2 cellular contexts compared by ENCODE assay signal in the genomic region with DNA sequence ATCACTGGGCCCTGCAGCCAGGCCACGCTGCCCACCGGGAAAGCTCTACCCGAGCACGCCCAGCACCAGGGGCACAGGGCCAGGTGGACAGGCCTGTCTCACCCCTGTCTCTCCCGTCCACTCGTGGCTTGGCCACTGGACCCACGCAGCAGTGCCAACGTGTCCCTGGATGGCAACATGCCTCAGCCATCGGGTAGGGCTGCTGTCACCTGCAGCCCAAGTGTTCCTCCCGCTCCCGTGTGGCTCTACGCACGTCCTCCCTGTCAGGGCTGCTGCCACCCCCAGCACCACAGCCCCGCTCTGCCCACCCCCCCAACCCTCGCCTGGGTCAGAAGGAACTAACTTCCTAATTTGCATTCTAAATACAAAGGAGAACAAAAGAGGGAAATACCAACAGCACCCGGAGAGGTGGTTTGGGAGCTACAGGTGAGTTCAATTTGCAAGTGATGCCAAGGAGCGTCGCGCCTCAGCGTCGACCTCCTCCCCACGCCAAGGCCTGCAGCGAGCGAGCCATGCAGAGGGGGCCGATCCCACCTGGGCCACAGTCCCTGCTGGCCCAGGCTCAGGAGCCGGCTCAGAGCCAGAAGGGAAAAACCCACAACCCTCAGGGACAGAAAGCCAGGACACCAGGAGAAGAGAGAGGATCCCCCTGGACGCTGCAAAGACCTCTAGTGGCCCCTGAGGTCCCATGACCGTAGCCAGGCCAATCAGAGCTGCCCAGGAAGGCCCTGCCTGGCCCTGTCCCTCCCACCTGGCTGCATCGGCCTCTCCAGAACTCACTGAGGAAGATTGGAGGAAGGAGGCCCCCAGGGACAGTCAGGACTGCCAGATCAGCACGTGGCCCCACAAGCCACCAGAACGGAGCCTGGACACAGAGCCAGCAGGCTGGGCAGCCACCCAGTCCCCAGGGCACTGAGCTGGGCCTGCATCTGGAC.
TF ChIP-seq lines count a peak whose summit lies in the region.

No MANE protein-coding gene starts in this region.

TF ChIP-seq in H1, 55 proteins besides CTCF, POLR2A, EP300 and RAD21:
- TF ChIP-seq, protein P1, sequence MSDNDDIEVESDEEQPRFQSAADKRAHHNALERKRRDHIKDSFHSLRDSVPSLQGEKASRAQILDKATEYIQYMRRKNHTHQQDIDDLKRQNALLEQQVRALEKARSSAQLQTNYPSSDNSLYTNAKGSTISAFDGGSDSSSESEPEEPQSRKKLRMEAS (IDR thresholded peaks at IDR 0.05) = peak; percentile 50
- no peak for TF ChIP-seq ASH2L (IDR thresholded peaks at IDR 0.05; ENCODE audit: low read length)
- TF ChIP-seq, protein P2, sequence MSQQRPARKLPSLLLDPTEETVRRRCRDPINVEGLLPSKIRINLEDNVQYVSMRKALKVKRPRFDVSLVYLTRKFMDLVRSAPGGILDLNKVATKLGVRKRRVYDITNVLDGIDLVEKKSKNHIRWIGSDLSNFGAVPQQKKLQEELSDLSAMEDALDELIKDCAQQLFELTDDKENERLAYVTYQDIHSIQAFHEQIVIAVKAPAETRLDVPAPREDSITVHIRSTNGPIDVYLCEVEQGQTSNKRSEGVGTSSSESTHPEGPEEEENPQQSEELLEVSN (IDR thresholded peaks at IDR 0.05) = peak; percentile 58; the same call in 1 of the 2 replicates

TF ChIP-seq in neural cell, 6 proteins besides CTCF, POLR2A, EP300 and RAD21:
- no peak for TF ChIP-seq SMC3 (conservative IDR thresholded peaks at IDR 0.05; ENCODE audit: poor library complexity)
- no peak for TF ChIP-seq EZH2 (IDR thresholded peaks at IDR 0.05; ENCODE audit: borderline replicate concordance, insufficient read depth, low read length, poor library complexity, severe bottlenecking)
- TF ChIP-seq, protein P3, sequence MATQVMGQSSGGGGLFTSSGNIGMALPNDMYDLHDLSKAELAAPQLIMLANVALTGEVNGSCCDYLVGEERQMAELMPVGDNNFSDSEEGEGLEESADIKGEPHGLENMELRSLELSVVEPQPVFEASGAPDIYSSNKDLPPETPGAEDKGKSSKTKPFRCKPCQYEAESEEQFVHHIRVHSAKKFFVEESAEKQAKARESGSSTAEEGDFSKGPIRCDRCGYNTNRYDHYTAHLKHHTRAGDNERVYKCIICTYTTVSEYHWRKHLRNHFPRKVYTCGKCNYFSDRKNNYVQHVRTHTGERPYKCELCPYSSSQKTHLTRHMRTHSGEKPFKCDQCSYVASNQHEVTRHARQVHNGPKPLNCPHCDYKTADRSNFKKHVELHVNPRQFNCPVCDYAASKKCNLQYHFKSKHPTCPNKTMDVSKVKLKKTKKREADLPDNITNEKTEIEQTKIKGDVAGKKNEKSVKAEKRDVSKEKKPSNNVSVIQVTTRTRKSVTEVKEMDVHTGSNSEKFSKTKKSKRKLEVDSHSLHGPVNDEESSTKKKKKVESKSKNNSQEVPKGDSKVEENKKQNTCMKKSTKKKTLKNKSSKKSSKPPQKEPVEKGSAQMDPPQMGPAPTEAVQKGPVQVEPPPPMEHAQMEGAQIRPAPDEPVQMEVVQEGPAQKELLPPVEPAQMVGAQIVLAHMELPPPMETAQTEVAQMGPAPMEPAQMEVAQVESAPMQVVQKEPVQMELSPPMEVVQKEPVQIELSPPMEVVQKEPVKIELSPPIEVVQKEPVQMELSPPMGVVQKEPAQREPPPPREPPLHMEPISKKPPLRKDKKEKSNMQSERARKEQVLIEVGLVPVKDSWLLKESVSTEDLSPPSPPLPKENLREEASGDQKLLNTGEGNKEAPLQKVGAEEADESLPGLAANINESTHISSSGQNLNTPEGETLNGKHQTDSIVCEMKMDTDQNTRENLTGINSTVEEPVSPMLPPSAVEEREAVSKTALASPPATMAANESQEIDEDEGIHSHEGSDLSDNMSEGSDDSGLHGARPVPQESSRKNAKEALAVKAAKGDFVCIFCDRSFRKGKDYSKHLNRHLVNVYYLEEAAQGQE (IDR thresholded peaks at IDR 0.05; ENCODE audit: borderline replicate concordance) = no peak
- no peak for TF ChIP-seq POLR2AphosphoS5 (IDR thresholded peaks at IDR 0.05)
- TF ChIP-seq TAF1 (IDR thresholded peaks at IDR 0.05; ENCODE audit: low read depth) = no peak
- no peak for TF ChIP-seq MXI1 (conservative IDR thresholded peaks at IDR 0.05; ENCODE audit: poor library complexity, severe bottlenecking)
